In the genomic region with DNA sequence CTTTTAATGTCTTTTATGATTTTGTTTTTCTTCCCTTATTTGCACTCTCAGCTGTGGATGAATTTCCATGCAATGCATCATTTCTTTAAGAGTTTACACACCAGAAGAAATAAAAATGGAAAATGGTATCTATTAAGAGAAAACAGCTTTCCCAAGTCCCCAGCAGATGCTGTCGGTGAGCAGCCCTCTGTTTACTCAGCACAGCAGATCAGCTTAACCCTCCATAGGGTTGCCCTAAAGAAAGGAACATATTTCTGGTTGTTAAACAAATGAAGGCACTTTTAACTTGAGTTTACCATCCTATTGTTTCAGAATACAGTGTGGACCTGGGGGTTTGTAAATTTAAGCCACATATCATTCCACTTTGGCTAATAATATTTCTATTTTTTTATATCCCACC, we compare ENCODE assay signal across 23 cellular contexts.
"Had no signal": no experiment of that assay in that cellular context is flagged by ENCODE, and none has a peak within 500 bp of the region (broad histone marks: within the 10 kb centered on the region; RNA-seq: fewer than 3 reads in every experiment).

No MANE protein-coding gene starts in this region.

- H3K36me3 ChIP-seq: ascending aorta, breast epithelium, gastrocnemius medialis, heart left ventricle, tibial nerve, uterus had no signal

- H3K27ac ChIP-seq: ascending aorta, breast epithelium, gastrocnemius medialis, heart left ventricle, tibial nerve, uterus had no signal

- H3K36me3 Mint-ChIP-seq: immature natural killer cell had no signal

- H3K4me1 ChIP-seq: ascending aorta, breast epithelium, gastrocnemius medialis, heart left ventricle, tibial nerve, uterus had no signal

- H3K9me3 ChIP-seq: ascending aorta, breast epithelium, gastrocnemius medialis, heart left ventricle, tibial nerve, uterus had no signal

- H3K27me3 ChIP-seq: ascending aorta, breast epithelium, gastrocnemius medialis, heart left ventricle, tibial nerve, uterus had no signal

- H3K4me3 Mint-ChIP-seq: immature natural killer cell; natural killer cell; T-helper 1 cell treated with Interleukin-12 subunit alpha and Interleukin-12 subunit beta and Interleukin-4 antibody, amounts not matched to agents 30 μg/mL and 1 μg/mL, for 36 hours had no signal

- DNase-seq: activated CD4-positive, alpha-beta T cell treated with anti-CD3 and anti-CD28 coated beads, Interleukin-2, amount 50 U/mL, for 1 hour; activated CD4-positive, CD25-positive, alpha-beta regulatory T cell treated with anti-CD3 and anti-CD28 coated beads, Interleukin-2, amount 50 U/mL, for 72 hours; activated CD8-positive, alpha-beta memory T cell treated with anti-CD3 and anti-CD28 coated beads, Interleukin-2, amount 50 U/mL, for 4 hours; activated effector memory CD4-positive, alpha-beta T cell treated with Interleukin-2 at 50 U/mL for 16 hours; activated naive CD4-positive, alpha-beta T cell treated with anti-CD3 and anti-CD28 coated beads, Interleukin-2, amount 50 U/mL, for 16 hours; activated T-cell treated with anti-CD3 and anti-CD28 coated beads, Interleukin-2, amount 50 U/mL, for 48 hours; cortex of kidney; gastrocnemius medialis; heart left ventricle; immature natural killer cell; kidney glomerular epithelial cell; mesendoderm; natural killer cell; retina; stimulated activated CD4-positive, alpha-beta T cell treated with anti-CD3 and anti-CD28 coated beads, Interleukin-1b, Interleukin-23, amount 100 ng/mL, for 48 hours; stimulated activated naive CD8-positive, alpha-beta T cell treated with anti-CD3 and anti-CD28 coated beads, Interleukin-15, Interleukin-2, amounts not matched to agents 100 U/mL and 50 U/mL, for 24 hours; substantia nigra; uterus had no signal

- H3K4me1 Mint-ChIP-seq: immature natural killer cell, natural killer cell had no signal

- ATAC-seq: esophagus mucosa; gastrocnemius medialis; heart left ventricle; natural killer cell; stimulated activated naive CD8-positive, alpha-beta T cell treated with anti-CD3 and anti-CD28 coated beads, Interleukin-15, Interleukin-2, amounts not matched to agents 100 U/mL and 50 U/mL, for 24 hours had no signal

- H3K4me3 ChIP-seq: ascending aorta, breast epithelium, gastrocnemius medialis, heart left ventricle, tibial nerve, uterus had no signal

- H3K27ac Mint-ChIP-seq: immature natural killer cell; natural killer cell; T-helper 1 cell treated with Interleukin-12 subunit alpha and Interleukin-12 subunit beta and Interleukin-4 antibody, amounts not matched to agents 30 μg/mL and 1 μg/mL, for 36 hours had no signal
